22 cellular contexts compared by ENCODE assay signal in genomic region chr14:105010106-105010505, GRCh38. TPM values are rescaled to one million over a fixed set of nuclear protein-coding genes. Genes with fewer than 3 reads are reported as not detected.
DNase-seq lines count a peak whose midpoint lies in the region; ATAC-seq and TF ChIP-seq lines count a peak whose summit lies in the region.
"Had no signal": no experiment of that assay in that cellular context is flagged by ENCODE, and none has a peak within 500 bp of the region (broad histone marks: within the 10 kb centered on the region; RNA-seq: fewer than 3 reads in every experiment).

No MANE protein-coding gene starts in this region.

- H2AFZ ChIP-seq in trophoblast cell (ENCODE audit: insufficient read depth, low read length, poor library complexity): no peak overlapping the region

- no peak overlapping the region for H3K23ac ChIP-seq in trophoblast cell (ENCODE audit: low read length)

- peaks cover 57% of the 10 kb centered on the region for H3K36me3 Mint-ChIP-seq in Caco-2 (ENCODE audit: insufficient read depth, unreplicated experiment)

- no peak overlapping the region for H3K14ac ChIP-seq in trophoblast cell (ENCODE audit: low read length)

- H2BK5ac ChIP-seq in trophoblast cell (ENCODE audit: low read depth, low read length, poor library complexity): no peak overlapping the region

- H3K4ac ChIP-seq in trophoblast cell (ENCODE audit: low read depth, low read length): peak overlapping the region; percentile 28

- no peak for DNase-seq in A673 (ENCODE audit: low spot score)
- DNase-seq in Caco-2: no peak
- DNase-seq in Panc1 (ENCODE audit: low read depth, low spot score): no peak
- DNase-seq in trophoblast cell: no peak
- no peak for DNase-seq in activated CD8-positive, alpha-beta memory T cell treated with anti-CD3 and anti-CD28 coated beads for 24 hours
- DNase-seq: ACHN; C1 segment of cervical spinal cord; DMS 273 treated with DMSO at 0.1 percent for 48 hours; DND-41; H9; NCI-H1092 treated with DMSO at 0.1 percent for 48 hours; NCI-H146; NCI-H2029 treated with DMSO at 0.1 percent for 48 hours; NCI-H2171; NCI-H446; NCI-H526 treated with DMSO at 0.1 percent for 48 hours; NK-92 treated with Interleukin-12 subunit alpha and Interleukin-12 subunit beta, amount 100 ng/mL, for 24 hours; RPMI8226 had no signal

- no peak overlapping the region for H3K27ac Mint-ChIP-seq in Caco-2 (ENCODE audit: unreplicated experiment)
- H3K27ac Mint-ChIP-seq: H9 had no signal

- ATAC-seq in Panc1: no peak
- no peak for ATAC-seq in HG03354 (IDR thresholded peaks at IDR 0.05; ENCODE audit: poor library complexity, severe bottlenecking, unreplicated experiment)
- no peak for ATAC-seq in GM21528 (IDR thresholded peaks at IDR 0.05; ENCODE audit: low FRiP score, unreplicated experiment)

- TF ChIP-seq CTCF in A673 (conservative IDR thresholded peaks at IDR 0.05; ENCODE audit: low read depth, low read length) (no peak), Caco-2 (IDR thresholded peaks at IDR 0.05; ENCODE audit: insufficient read depth in 1 of 2, low read depth in 1 of 2, low read length in 1 of 2, severe bottlenecking in 1 of 2, unreplicated experiment in 1 of 2) (no peak), Panc1 (IDR thresholded peaks at IDR 0.05) (no peak)

- H2AK5ac ChIP-seq in trophoblast cell (ENCODE audit: low read length): no peak overlapping the region

- no CpG with 5 or more reads among the region's 4 CpGs for WGBS in trophoblast cell (ENCODE audit: extremely low coverage, insufficient coverage, insufficient read length)

- H3K27me3 ChIP-seq in A673 (replicated peaks; ENCODE audit: insufficient read depth, low read depth, low read length, poor library complexity) (no peaks in the 10 kb centered on the region), Caco-2 (replicated peaks; ENCODE audit: control insufficient read depth, insufficient read depth, low read length) (no peaks in the 10 kb centered on the region), Panc1 (ENCODE audit: control insufficient read depth, insufficient read depth, low read length) (no peaks in the 10 kb centered on the region), trophoblast cell (ENCODE audit: insufficient read depth, low read length) (no peaks in the 10 kb centered on the region)

- no peak overlapping the region for H2BK12ac ChIP-seq in trophoblast cell (ENCODE audit: low read length)

- H3K9ac ChIP-seq in trophoblast cell (ENCODE audit: low read length): no peak overlapping the region

- BruUV-seq in A673 (replicated peaks; lab: Mats Ljungman, UMichigan) (TSS peak; percentile 8), Caco-2 (replicated peaks; lab: Mats Ljungman, UMichigan) (TSS peak; percentile 7), Panc1 (replicated peaks; lab: Mats Ljungman, UMichigan) (TSS peak; percentile 35)

- no peak overlapping the region for H3K27ac ChIP-seq in A673 (ENCODE audit: low read depth, low read length, poor library complexity, severe bottlenecking)
- no peak overlapping the region for H3K27ac ChIP-seq in Panc1 (ENCODE audit: low read length)
- no peak overlapping the region for H3K27ac ChIP-seq in trophoblast cell (ENCODE audit: low read depth, low read length)

- H4K12ac ChIP-seq in trophoblast cell (ENCODE audit: low read depth, low read length): no peak overlapping the region

- intact Hi-C loops in A673 (cut with micrococcal nuclease; ENCODE audit: unreplicated experiment): no loop called here
- intact Hi-C loops in Caco-2 (cut with micrococcal nuclease; ENCODE audit: unreplicated experiment): no loop called here
- intact Hi-C loops in Panc1 (cut with micrococcal nuclease; ENCODE audit: unreplicated experiment): no loop called here

- no peak overlapping the region for H4K91ac ChIP-seq in trophoblast cell (ENCODE audit: low read depth, low read length)

- no peak overlapping the region for H4K8ac ChIP-seq in trophoblast cell (ENCODE audit: low read depth, low read length)

- H3K27me3 Mint-ChIP-seq in Caco-2 (ENCODE audit: insufficient read depth, unreplicated experiment): no peaks in the 10 kb centered on the region

- POLR2A ChIA-PET in A673 (lab: Charles Lee; ENCODE audit: low non-redundant PET): no interaction called here
- POLR2A ChIA-PET in Caco-2 (lab: Charles Lee): no interaction called here
- POLR2A ChIA-PET in Panc1 (lab: Charles Lee): no interaction called here

- no peaks in the 10 kb centered on the region for H3K4me1 Mint-ChIP-seq in Caco-2 (ENCODE audit: low read depth, unreplicated experiment)

- in situ Hi-C loops in Panc1 (cut with HindIII; ENCODE audit: low pct_unique_long_range_greater_than_20kb, low sequenced_read_pairs): no loop called here

- H3K18ac ChIP-seq in trophoblast cell (ENCODE audit: low read length): no peak overlapping the region

- CTCF ChIA-PET in A673 (lab: Charles Lee) (no interaction called here), Caco-2 (lab: Charles Lee) (no interaction called here), Panc1 (lab: Charles Lee) (no interaction called here)

- H3K4me1 ChIP-seq in A673 (ENCODE audit: insufficient read depth, low read length, poor library complexity, severe bottlenecking) (peaks cover 19% of the 10 kb centered on the region), Caco-2 (no peaks in the 10 kb centered on the region), Panc1 (ENCODE audit: control insufficient read depth, insufficient read depth, low read length) (peaks cover 32% of the 10 kb centered on the region), trophoblast cell (ENCODE audit: control insufficient read depth in 1 of 2, insufficient read depth in 2 of 2, low read length in 2 of 2) (peaks cover 0 to 1% of the 10 kb centered on the region in 2 experiments)

- H3K79me2 ChIP-seq in trophoblast cell (ENCODE audit: control insufficient read depth, insufficient read depth, low read length, poor library complexity): peaks cover 16% of the 10 kb centered on the region

- no peak overlapping the region for H2BK120ac ChIP-seq in trophoblast cell (ENCODE audit: insufficient read depth, low read length, poor library complexity)

- no peak overlapping the region for H3K4me2 ChIP-seq in trophoblast cell (ENCODE audit: low read length)

- H3K9me3 ChIP-seq in A673 (ENCODE audit: low read depth, low read length, poor library complexity, severe bottlenecking) (no peaks in the 10 kb centered on the region), Caco-2 (no peaks in the 10 kb centered on the region), Panc1 (ENCODE audit: control insufficient read depth, insufficient read depth, low read depth, low read length) (no peaks in the 10 kb centered on the region), trophoblast cell (ENCODE audit: insufficient read depth, low read depth, low read length) (peaks cover 5% of the 10 kb centered on the region)

- H3K36me3 ChIP-seq in A673 (ENCODE audit: insufficient read depth, low read length, poor library complexity, severe bottlenecking): peaks cover 60% of the 10 kb centered on the region
- peaks cover 3% of the 10 kb centered on the region for H3K36me3 ChIP-seq in Caco-2 (ENCODE audit: control insufficient read depth, insufficient read depth, low read length)
- peaks cover 9% of the 10 kb centered on the region; the same call in 1 of the 2 replicates for H3K36me3 ChIP-seq in Panc1 (ENCODE audit: control insufficient read depth, insufficient read depth, low read length)
- peaks cover 44 to 47% of the 10 kb centered on the region in 2 experiments for H3K36me3 ChIP-seq in trophoblast cell (ENCODE audit: control insufficient read depth in 1 of 2, insufficient read depth in 2 of 2, low read length in 2 of 2)

- no peak overlapping the region for H3K4me3 ChIP-seq in A673 (ENCODE audit: low read depth, low read length, poor library complexity, severe bottlenecking)
- no peak overlapping the region for H3K4me3 ChIP-seq in Caco-2 (ENCODE audit: low read depth, low read length)
- H3K4me3 ChIP-seq in Panc1 (ENCODE audit: low read depth in 2 of 2, low read length in 2 of 2): no peak overlapping the region
- H3K4me3 ChIP-seq in trophoblast cell (ENCODE audit: low read depth, low read length): no peak overlapping the region

- no peak overlapping the region for H3K4me3 Mint-ChIP-seq in Caco-2 (ENCODE audit: unreplicated experiment)
- H3K4me3 Mint-ChIP-seq: H9 had no signal

- H3K79me1 ChIP-seq in trophoblast cell (ENCODE audit: low read length): no peaks in the 10 kb centered on the region

- H3K9me3 Mint-ChIP-seq in Caco-2 (ENCODE audit: unreplicated experiment): no peaks in the 10 kb centered on the region
- H3K9me3 Mint-ChIP-seq: H9 had no signal

RNA-seq across cellular contexts. Expression of gene CDCA4, which starts 10.8 kb away (rescaled TPM):
- 49.7 and 51.1 TPM in 2 replicates for total RNA-seq in A673 (2021)
- total RNA-seq in Caco-2 (2022): 33.4 and 41.4 TPM in 2 replicates
- total RNA-seq in Panc1 (2021; ENCODE audit: unreplicated experiment): 39.9 TPM
- polyA plus RNA-seq in Panc1 (2012; ENCODE audit: insufficient read length): 32.9 TPM
- polyA plus RNA-seq in trophoblast cell (2013): 16.8 and 18.1 TPM in 2 replicates

RNA-seq across cellular contexts. Expression of gene CLBA1, which starts 24.5 kb away (rescaled TPM):
- total RNA-seq in A673 (2021) (14.3 and 14.6 TPM in 2 replicates), Caco-2 (2022) (3.0 and 3.2 TPM in 2 replicates), Panc1 (2021; ENCODE audit: unreplicated experiment) (13.8 TPM)
- 11.9 TPM for polyA plus RNA-seq in Panc1 (2012; ENCODE audit: insufficient read length)
- polyA plus RNA-seq in trophoblast cell (2013): 2.2 and 2.6 TPM in 2 replicates

RNA-seq across cellular contexts. Expression of gene AHNAK2, which starts 31.9 kb away (rescaled TPM):
- 0.56 and 0.59 TPM in 2 replicates for total RNA-seq in A673 (2021)
- 0.77 and 0.81 TPM in 2 replicates for total RNA-seq in Caco-2 (2022)
- 223 TPM for total RNA-seq in Panc1 (2021; ENCODE audit: unreplicated experiment)
- 148 TPM for polyA plus RNA-seq in Panc1 (2012; ENCODE audit: insufficient read length)
- 1.2 and 1.5 TPM in 2 replicates for polyA plus RNA-seq in trophoblast cell (2013)

RNA-seq across cellular contexts. Expression of gene GPR132, which starts 55.1 kb away (rescaled TPM):
- total RNA-seq in A673 (2021) (not detected in 2 replicates), Caco-2 (2022) (0.19 TPM in 1 of 2 replicates, not detected in the other), Panc1 (2021; ENCODE audit: unreplicated experiment) (0.08 TPM)
- polyA plus RNA-seq in Panc1 (2012; ENCODE audit: insufficient read length): 0.15 TPM
- polyA plus RNA-seq in trophoblast cell (2013): 0.04 and 0.10 TPM in 2 replicates
- total RNA-seq: G401, LHCN-M2 had no signal

Comparison
In these comparisons a context has a peak if more than half of its experiments do, and no peak if none do; other contexts are left out.
1. RNA of gene AHNAK2, which starts 31.9 kb away (total RNA-seq): 223 TPM in Panc1 (single experiment); 0.77 to 0.81 TPM in Caco-2 and 0.56 to 0.59 TPM in A673; every median in the first group is over 100 times any median in the second.